ENCODE assay signal across 19 cellular contexts in genomic region chr4:87018751-87019150, GRCh38.
DNase-seq lines count a peak whose midpoint lies in the region; ATAC-seq, FAIRE-seq and TF ChIP-seq lines count a peak whose summit lies in the region.
"Had no signal": no experiment of that assay in that cellular context is flagged by ENCODE, and none has a peak within 500 bp of the region (broad histone marks: within the 10 kb centered on the region; RNA-seq: fewer than 3 reads in every experiment).

No MANE protein-coding gene starts in this region.

- ATAC-seq in GM18519 (IDR thresholded peaks at IDR 0.05; ENCODE audit: low FRiP score, unreplicated experiment): no peak
- no peak for ATAC-seq in GM21619 (IDR thresholded peaks at IDR 0.05; ENCODE audit: unreplicated experiment)
- ATAC-seq: SK-N-SH treated with all-trans-retinoic acid at 6 μM for 48 hours had no signal

- H4K20me1 ChIP-seq in BLaER1: peaks cover 98% of the 10 kb centered on the region

- H3K4me3 ChIP-seq in BLaER1: 0 out of 2 replicates have a peak overlapping the region, but pooled peaks have one; percentile 45
- no peak overlapping the region for H3K4me3 ChIP-seq in breast epithelium
- H3K4me3 ChIP-seq in sigmoid colon: no peak overlapping the region
- H3K4me3 ChIP-seq: lung, Peyer's patch, suprapubic skin had no signal

- peak overlapping the region; percentile 71 for H3K27ac ChIP-seq in BLaER1
- peak overlapping the region; percentile 13 to 29 for H3K27ac ChIP-seq in breast epithelium
- peak overlapping the region; percentile 46 to 96 (median 72) for H3K27ac ChIP-seq in sigmoid colon

- H3K9ac ChIP-seq in BLaER1: peak overlapping the region; percentile 68; the same call in 1 of the 2 replicates

- TF ChIP-seq CTCF in breast epithelium (IDR thresholded peaks at IDR 0.05): no peak
- no peak for TF ChIP-seq CTCF in sigmoid colon (IDR thresholded peaks at IDR 0.05)

- FAIRE-seq in GM12891 (lab: Jason Lieb, UNC): no peak
- FAIRE-seq: colon had no signal

- intact Hi-C loops in breast epithelium (cut with DNase I; ENCODE audit: low total_unique reads): no loop called here
- intact Hi-C loops in sigmoid colon (cut with DNase I): no loop called here

- TF ChIP-seq POLR2A in GM12891 (IDR thresholded peaks at IDR 0.05; ENCODE audit: low read depth, low read length): no peak
- no peak for TF ChIP-seq POLR2A in breast epithelium (IDR thresholded peaks at IDR 0.05)
- TF ChIP-seq POLR2A in sigmoid colon (IDR thresholded peaks at IDR 0.05): no peak

- no peaks in the 10 kb centered on the region for H3K36me3 ChIP-seq in BLaER1
- no peaks in the 10 kb centered on the region for H3K36me3 ChIP-seq in breast epithelium
- H3K36me3 ChIP-seq in sigmoid colon: no peaks in the 10 kb centered on the region
- H3K36me3 ChIP-seq: Peyer's patch, suprapubic skin had no signal

- TF ChIP-seq EP300 in sigmoid colon (IDR thresholded peaks at IDR 0.05): no peak

- DNase-seq in GM12891 (ENCODE audit: insufficient read length, low spot score) (no peak), breast epithelium (ENCODE audit: low spot score in 2 of 2) (no peak), sigmoid colon (no peak), NCI-H82 treated with DMSO at 0.1 percent for 48 hours (lab: John Stamatoyannopoulos, UW; ENCODE audit: unreplicated experiment) (no peak)
- no peak for DNase-seq in activated CD4-positive, alpha-beta T cell treated with anti-CD3 and anti-CD28 coated beads, Interleukin-2, amount 50 U/mL, for 4 hours
- DNase-seq: activated CD4-positive, alpha-beta memory T cell treated with anti-CD3 and anti-CD28 coated beads for 36 hours; anterior cingulate cortex; DMS53; naive thymus-derived CD8-positive, alpha-beta T cell; NCI-H1105; NCI-H774; Peyer's patch had no signal

- H3K4me2 ChIP-seq in BLaER1: peak overlapping the region; percentile 93

- peaks cover 83% of the 10 kb centered on the region for H3K4me1 ChIP-seq in BLaER1
- H3K4me1 ChIP-seq in breast epithelium: peaks cover 2 to 18% of the 10 kb centered on the region in 2 donors
- H3K4me1 ChIP-seq in sigmoid colon: peaks cover 0 to 87% (median 78%) of the 10 kb centered on the region in 4 donors

- WGBS in sigmoid colon, 2 donors: 44 to 52% methylated on average over 1 of the region's 1 CpG

- H3K9me3 ChIP-seq in BLaER1 (no peaks in the 10 kb centered on the region), breast epithelium (no peaks in the 10 kb centered on the region), sigmoid colon (no peaks in the 10 kb centered on the region)
- H3K9me3 ChIP-seq: Peyer's patch, suprapubic skin had no signal

- H3K27me3 ChIP-seq in BLaER1: no peaks in the 10 kb centered on the region
- no peaks in the 10 kb centered on the region for H3K27me3 ChIP-seq in breast epithelium
- H3K27me3 ChIP-seq in sigmoid colon: no peaks in the 10 kb centered on the region
- H3K27me3 ChIP-seq: Peyer's patch, suprapubic skin had no signal

TF ChIP-seq in GM12891, 5 proteins besides CTCF, POLR2A, EP300 and RAD21:
- TF ChIP-seq TAF1 (IDR thresholded peaks at IDR 0.05; ENCODE audit: low read depth, low read length) (no peak), POU2F2 (IDR thresholded peaks at IDR 0.05; ENCODE audit: low read depth, low read length) (no peak), SPI1 (IDR thresholded peaks at IDR 0.05; ENCODE audit: low read depth, low read length) (peak; percentile 60; the same call in 1 of the 2 replicates), POLR2AphosphoS5 (IDR thresholded peaks at IDR 0.05; ENCODE audit: low read depth, low read length) (no peak), PAX5 (IDR thresholded peaks at IDR 0.05; ENCODE audit: insufficient read depth, low read length, severe bottlenecking) (no peak)

Comparison
In these comparisons a context has a peak if more than half of its experiments do, and no peak if none do; other contexts are left out.
1. H3K27ac ChIP-seq: peak in every context shown above with its lines; median percentile 72 in sigmoid colon; 71 in BLaER1; 21 in breast epithelium.